In the genomic region with DNA sequence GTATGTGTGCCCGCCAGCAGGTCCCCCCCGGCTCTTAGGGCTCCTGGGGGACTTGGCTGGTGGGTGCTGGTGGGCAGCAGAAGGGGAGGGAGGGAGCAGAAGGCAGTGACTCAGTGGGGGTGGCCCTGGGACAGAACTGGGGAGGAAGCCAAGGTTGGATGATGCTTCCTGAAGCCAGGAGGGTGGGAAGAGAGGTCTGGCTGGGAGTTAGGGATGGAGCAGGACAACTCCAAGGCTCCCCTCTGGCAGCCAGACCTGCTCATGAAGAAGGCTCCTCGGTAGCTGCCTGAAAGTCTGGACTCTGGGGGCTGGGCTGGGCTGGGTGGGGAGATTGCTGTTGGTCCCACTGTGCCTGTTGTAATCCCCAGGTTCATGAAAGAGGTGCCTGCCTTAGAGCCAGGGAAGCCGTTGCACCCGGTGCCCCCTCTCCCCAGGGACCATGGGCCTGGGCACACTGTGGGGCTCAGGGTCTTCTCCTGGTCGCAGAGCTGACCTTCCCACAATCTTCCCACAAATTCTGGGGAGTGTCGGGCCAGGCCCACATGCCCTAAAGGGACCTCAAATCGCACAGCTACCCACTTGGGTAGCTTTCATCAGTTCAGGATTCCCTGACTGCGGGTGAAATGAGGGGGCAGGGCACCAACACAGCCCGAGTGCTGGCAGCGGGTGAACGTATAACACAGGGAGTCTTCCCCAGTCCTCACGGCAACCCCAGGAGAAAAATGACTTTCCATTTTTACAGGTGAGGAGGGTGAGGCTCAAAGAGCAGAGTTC, we compare ENCODE assay signal across 8 cellular contexts. TPM values are rescaled to one million over a fixed set of nuclear protein-coding genes. Genes with fewer than 3 reads are reported as not detected.
DNase-seq lines count a peak whose midpoint lies in the region; ATAC-seq and TF ChIP-seq lines count a peak whose summit lies in the region.

No MANE protein-coding gene starts in this region.

- H3K4me3 ChIP-seq in tibial nerve = peak overlapping the region; percentile 51 to 77 (median 66)

- peaks cover 0 to 26% (median 0%) of the 10 kb centered on the region in 3 donors for H3K36me3 ChIP-seq in tibial nerve

- no peaks in the 10 kb centered on the region for H3K27me3 ChIP-seq in tibial nerve

- H3K9me3 ChIP-seq in tibial nerve = no peaks in the 10 kb centered on the region

- H3K27ac ChIP-seq in tibial nerve = peak overlapping the region; percentile 74 to 93 (median 83)

- no peak for TF ChIP-seq POLR2A in tibial nerve (IDR thresholded peaks at IDR 0.05)

- no peak for TF ChIP-seq EP300 in tibial nerve (IDR thresholded peaks at IDR 0.05)

- 34 to 42% methylated on average over 12 to 13 of the region's 13 CpGs for WGBS in tibial nerve, 2 donors

- no peak for TF ChIP-seq CTCF in tibial nerve (IDR thresholded peaks at IDR 0.05)

- H3K4me1 ChIP-seq in tibial nerve = peaks cover 0 to 33% (median 20%) of the 10 kb centered on the region in 4 donors

- DNase-seq in AG08396 (ENCODE audit: low spot score) (peak; percentile 81), HK-2 (ENCODE audit: unreplicated experiment) (peak; percentile 73), amniotic stem cell (lab: John Stamatoyannopoulos, UW) (peak; percentile 64), kidney tubule cell (ENCODE audit: low spot score) (peak; percentile 81), tibial nerve (ENCODE audit: low spot score in 2 of 2) (no peak), putamen (ENCODE audit: low spot score) (no peak)
- no peak for DNase-seq in stimulated activated CD8-positive, alpha-beta memory T cell treated with anti-CD3 and anti-CD28 coated beads, Interleukin-4, amount 100 ng/mL, for 48 hours

- ATAC-seq in activated CD4-positive, CD25-positive, alpha-beta regulatory T cell treated with anti-CD3 and anti-CD28 coated beads, Interleukin-2, amount 50 U/mL, for 24 hours = no peak

RNA-seq across cellular contexts. Expression of a gene that starts 1.1 kb away (rescaled TPM):
- total RNA-seq in tibial nerve = 10 to 100 TPM; 25.6 to 42.4 (median 34.6) TPM

RNA-seq across cellular contexts. Expression of a gene that starts 29.4 kb away (rescaled TPM):
- 1 to 10 TPM in 3 of 4 donors, under 1 TPM in 1; 0.59 to 2.0 (median 1.5) TPM for total RNA-seq in tibial nerve

RNA-seq across cellular contexts. Expression of a gene that starts 30.9 kb away (rescaled TPM):
- 10 to 100 TPM; 17.3 to 45.3 (median 25.5) TPM for total RNA-seq in tibial nerve

RNA-seq across cellular contexts. Expression of a gene that starts 48.4 kb away (rescaled TPM):
- total RNA-seq in tibial nerve = 1 to 10 TPM in 1 of 4 donors, under 1 TPM in 3; under 0.01 to 2.3 (median 0.25) TPM

RNA-seq across cellular contexts. Expression of a gene that starts 48.4 kb away (rescaled TPM):
- 1 to 10 TPM in 2 of 4 donors, under 1 TPM in 1, not detected in 1; 0.30 to 4.6 (median 2.1) TPM for total RNA-seq in tibial nerve

Comparison
In these comparisons a context has a peak if more than half of its experiments do, and no peak if none do; other contexts are left out.
1. DNase-seq: peak in AG08396 (single experiment), HK-2 (single experiment), amniotic stem cell (single experiment) and kidney tubule cell (single experiment); none in tibial nerve (0 of 2), putamen (single experiment) and stimulated activated CD8-positive, alpha-beta memory T cell treated with anti-CD3 and anti-CD28 coated beads, Interleukin-4, amount 100 ng/mL, for 48 hours (single experiment).